Comparison of ENCODE assay signal across 1 cellular context in the genomic region with DNA sequence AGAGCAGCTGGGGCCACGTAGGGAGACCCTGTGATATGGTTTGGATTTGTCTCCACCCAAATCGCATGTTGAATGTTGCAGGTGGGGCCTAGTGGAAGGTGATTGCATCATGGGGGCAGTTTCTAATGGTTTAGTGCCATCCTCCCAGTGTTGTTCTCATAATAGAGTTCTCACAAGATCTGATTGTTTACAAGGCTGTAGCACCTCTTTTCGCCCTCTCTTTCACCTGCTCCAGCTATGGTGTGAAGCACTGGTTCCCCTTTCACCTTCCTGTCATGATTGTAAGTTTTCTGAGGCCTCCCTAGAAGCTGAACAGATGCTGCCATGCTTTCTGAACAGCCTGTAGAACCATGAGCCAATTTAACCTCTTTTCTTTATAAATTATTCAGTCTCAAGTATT.
TF ChIP-seq lines count a peak whose summit lies in the region.

No MANE protein-coding gene starts in this region.

TF ChIP-seq in GM12878, 131 proteins besides CTCF, POLR2A, EP300 and RAD21 (continued from another document and continues in another):
- TF ChIP-seq RELB (IDR thresholded peaks at IDR 0.05; ENCODE audit: low read depth) = no peak
- TF ChIP-seq TARDBP (IDR thresholded peaks at IDR 0.05; ENCODE audit: borderline replicate concordance) = no peak
- TF ChIP-seq BCLAF1 (IDR thresholded peaks at IDR 0.05) = no peak
- TF ChIP-seq POU2F2 (IDR thresholded peaks at IDR 0.05; ENCODE audit: borderline replicate concordance, low read depth, low read length) = no peak
- TF ChIP-seq PML (IDR thresholded peaks at IDR 0.05; ENCODE audit: low read length) = no peak
- TF ChIP-seq NBN (IDR thresholded peaks at IDR 0.05) = 0 out of 2 replicates have a peak, but pooled peaks have one; percentile 22
- no peak for TF ChIP-seq ZNF24 (IDR thresholded peaks at IDR 0.05)
- TF ChIP-seq ZBTB40 (IDR thresholded peaks at IDR 0.05; ENCODE audit: borderline replicate concordance) = no peak
- TF ChIP-seq RB1 (IDR thresholded peaks at IDR 0.05; ENCODE audit: borderline replicate concordance) = no peak
- peak in 1 of 2 experiments; percentile 61; a peak in 1 of 4 replicates for TF ChIP-seq BHLHE40 (IDR thresholded peaks at IDR 0.05; ENCODE audit: borderline replicate concordance in 1 of 2, low read depth in 2 of 2, low read length in 1 of 2)
- TF ChIP-seq CREM (IDR thresholded peaks at IDR 0.05; ENCODE audit: low read depth) = no peak
- TF ChIP-seq, protein P1, sequence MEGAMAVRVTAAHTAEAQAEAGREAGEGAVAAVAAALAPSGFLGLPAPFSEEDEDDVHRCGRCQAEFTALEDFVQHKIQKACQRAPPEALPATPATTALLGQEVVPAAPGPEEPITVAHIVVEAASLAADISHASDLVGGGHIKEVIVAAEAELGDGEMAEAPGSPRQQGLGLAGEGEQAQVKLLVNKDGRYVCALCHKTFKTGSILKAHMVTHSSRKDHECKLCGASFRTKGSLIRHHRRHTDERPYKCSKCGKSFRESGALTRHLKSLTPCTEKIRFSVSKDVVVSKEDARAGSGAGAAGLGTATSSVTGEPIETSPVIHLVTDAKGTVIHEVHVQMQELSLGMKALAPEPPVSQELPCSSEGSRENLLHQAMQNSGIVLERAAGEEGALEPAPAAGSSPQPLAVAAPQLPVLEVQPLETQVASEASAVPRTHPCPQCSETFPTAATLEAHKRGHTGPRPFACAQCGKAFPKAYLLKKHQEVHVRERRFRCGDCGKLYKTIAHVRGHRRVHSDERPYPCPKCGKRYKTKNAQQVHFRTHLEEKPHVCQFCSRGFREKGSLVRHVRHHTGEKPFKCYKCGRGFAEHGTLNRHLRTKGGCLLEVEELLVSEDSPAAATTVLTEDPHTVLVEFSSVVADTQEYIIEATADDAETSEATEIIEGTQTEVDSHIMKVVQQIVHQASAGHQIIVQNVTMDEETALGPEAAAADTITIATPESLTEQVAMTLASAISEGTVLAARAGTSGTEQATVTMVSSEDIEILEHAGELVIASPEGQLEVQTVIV (IDR thresholded peaks at IDR 0.05; ENCODE audit: borderline replicate concordance, partially characterized antibody) = no peak
- TF ChIP-seq, protein P2, sequence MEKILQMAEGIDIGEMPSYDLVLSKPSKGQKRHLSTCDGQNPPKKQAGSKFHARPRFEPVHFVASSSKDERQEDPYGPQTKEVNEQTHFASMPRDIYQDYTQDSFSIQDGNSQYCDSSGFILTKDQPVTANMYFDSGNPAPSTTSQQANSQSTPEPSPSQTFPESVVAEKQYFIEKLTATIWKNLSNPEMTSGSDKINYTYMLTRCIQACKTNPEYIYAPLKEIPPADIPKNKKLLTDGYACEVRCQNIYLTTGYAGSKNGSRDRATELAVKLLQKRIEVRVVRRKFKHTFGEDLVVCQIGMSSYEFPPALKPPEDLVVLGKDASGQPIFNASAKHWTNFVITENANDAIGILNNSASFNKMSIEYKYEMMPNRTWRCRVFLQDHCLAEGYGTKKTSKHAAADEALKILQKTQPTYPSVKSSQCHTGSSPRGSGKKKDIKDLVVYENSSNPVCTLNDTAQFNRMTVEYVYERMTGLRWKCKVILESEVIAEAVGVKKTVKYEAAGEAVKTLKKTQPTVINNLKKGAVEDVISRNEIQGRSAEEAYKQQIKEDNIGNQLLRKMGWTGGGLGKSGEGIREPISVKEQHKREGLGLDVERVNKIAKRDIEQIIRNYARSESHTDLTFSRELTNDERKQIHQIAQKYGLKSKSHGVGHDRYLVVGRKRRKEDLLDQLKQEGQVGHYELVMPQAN (conservative IDR thresholded peaks at IDR 0.05) = no peak
- TF ChIP-seq, protein P3, sequence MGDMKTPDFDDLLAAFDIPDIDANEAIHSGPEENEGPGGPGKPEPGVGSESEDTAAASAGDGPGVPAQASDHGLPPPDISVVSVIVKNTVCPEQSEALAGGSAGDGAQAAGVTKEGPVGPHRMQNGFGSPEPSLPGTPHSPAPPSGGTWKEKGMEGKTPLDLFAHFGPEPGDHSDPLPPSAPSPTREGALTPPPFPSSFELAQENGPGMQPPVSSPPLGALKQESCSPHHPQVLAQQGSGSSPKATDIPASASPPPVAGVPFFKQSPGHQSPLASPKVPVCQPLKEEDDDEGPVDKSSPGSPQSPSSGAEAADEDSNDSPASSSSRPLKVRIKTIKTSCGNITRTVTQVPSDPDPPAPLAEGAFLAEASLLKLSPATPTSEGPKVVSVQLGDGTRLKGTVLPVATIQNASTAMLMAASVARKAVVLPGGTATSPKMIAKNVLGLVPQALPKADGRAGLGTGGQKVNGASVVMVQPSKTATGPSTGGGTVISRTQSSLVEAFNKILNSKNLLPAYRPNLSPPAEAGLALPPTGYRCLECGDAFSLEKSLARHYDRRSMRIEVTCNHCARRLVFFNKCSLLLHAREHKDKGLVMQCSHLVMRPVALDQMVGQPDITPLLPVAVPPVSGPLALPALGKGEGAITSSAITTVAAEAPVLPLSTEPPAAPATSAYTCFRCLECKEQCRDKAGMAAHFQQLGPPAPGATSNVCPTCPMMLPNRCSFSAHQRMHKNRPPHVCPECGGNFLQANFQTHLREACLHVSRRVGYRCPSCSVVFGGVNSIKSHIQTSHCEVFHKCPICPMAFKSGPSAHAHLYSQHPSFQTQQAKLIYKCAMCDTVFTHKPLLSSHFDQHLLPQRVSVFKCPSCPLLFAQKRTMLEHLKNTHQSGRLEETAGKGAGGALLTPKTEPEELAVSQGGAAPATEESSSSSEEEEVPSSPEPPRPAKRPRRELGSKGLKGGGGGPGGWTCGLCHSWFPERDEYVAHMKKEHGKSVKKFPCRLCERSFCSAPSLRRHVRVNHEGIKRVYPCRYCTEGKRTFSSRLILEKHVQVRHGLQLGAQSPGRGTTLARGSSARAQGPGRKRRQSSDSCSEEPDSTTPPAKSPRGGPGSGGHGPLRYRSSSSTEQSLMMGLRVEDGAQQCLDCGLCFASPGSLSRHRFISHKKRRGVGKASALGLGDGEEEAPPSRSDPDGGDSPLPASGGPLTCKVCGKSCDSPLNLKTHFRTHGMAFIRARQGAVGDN (IDR thresholded peaks at IDR 0.05) = peak; percentile 74
- TF ChIP-seq ZBED1 (IDR thresholded peaks at IDR 0.05; ENCODE audit: borderline replicate concordance) = no peak
- TF ChIP-seq ZNF384 (IDR thresholded peaks at IDR 0.05; ENCODE audit: borderline replicate concordance, low read depth, low read length) = no peak
- TF ChIP-seq TCF3 (IDR thresholded peaks at IDR 0.05; ENCODE audit: borderline replicate concordance, insufficient read depth, low read depth, low read length) = no peak
- TF ChIP-seq EED (IDR thresholded peaks at IDR 0.05; ENCODE audit: low read depth) = no peak
- TF ChIP-seq SMC3 (IDR thresholded peaks at IDR 0.05; ENCODE audit: borderline replicate concordance, low read length) = no peak
- TF ChIP-seq MYB (IDR thresholded peaks at IDR 0.05; ENCODE audit: borderline replicate concordance, low read depth, low read length) = no peak
- TF ChIP-seq HDAC2 (IDR thresholded peaks at IDR 0.05) = no peak
- no peak for TF ChIP-seq ZNF274 (IDR thresholded peaks at IDR 0.05; ENCODE audit: insufficient read depth, insufficient read length)
- TF ChIP-seq SRF (IDR thresholded peaks at IDR 0.05; ENCODE audit: low read depth in 2 of 2, low read length in 2 of 2) = no peak
- TF ChIP-seq CREB1 (IDR thresholded peaks at IDR 0.05; ENCODE audit: low read depth) = no peak
- TF ChIP-seq CEBPZ (IDR thresholded peaks at IDR 0.05; ENCODE audit: low read depth, low read length) = no peak
- no peak for TF ChIP-seq WRNIP1 (IDR thresholded peaks at IDR 0.05; ENCODE audit: borderline replicate concordance, low read depth, low read length)
- TF ChIP-seq IKZF2 (IDR thresholded peaks at IDR 0.05) = peak; percentile 21 to 44; a peak in 2 of 4 replicates
- TF ChIP-seq ELK1 (IDR thresholded peaks at IDR 0.05; ENCODE audit: low read depth, low read length) = no peak
- TF ChIP-seq RCOR1 (conservative IDR thresholded peaks at IDR 0.05; ENCODE audit: low read depth, low read length) = no peak
- peak; percentile 53 for TF ChIP-seq IKZF1 (conservative IDR thresholded peaks at IDR 0.05)
